ENCODE assay signal across 13 cellular contexts in the genomic region with DNA sequence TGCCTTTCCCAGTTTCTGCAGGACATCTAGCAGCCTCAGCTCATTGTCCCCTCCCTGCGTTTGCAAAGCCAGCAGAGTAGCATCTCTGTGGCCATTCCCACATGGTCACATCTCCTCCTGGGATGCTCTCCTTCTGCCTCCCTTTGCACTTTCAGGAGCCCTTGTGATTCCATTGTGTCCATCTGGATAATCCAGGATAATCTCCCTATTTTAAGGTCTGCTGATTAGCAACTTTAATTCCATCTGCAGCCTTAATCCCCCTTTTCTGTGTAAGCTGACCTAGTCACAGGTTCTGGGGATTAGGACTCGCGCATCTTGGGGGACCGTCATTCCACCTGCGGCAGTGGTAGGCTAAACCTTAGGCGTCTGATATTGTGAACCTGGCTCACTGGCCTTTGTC.
DNase-seq lines count a peak whose midpoint lies in the region; ATAC-seq and TF ChIP-seq lines count a peak whose summit lies in the region.
"Had no signal": no experiment of that assay in that cellular context is flagged by ENCODE, and none has a peak within 500 bp of the region (broad histone marks: within the 10 kb centered on the region; RNA-seq: fewer than 3 reads in every experiment).

No MANE protein-coding gene starts in this region.

- H3K36me3 Mint-ChIP-seq in brain, result peaks cover 27% of the 10 kb centered on the region
- peaks cover 8% of the 10 kb centered on the region for H3K36me3 Mint-ChIP-seq in neural progenitor cell
- H3K36me3 Mint-ChIP-seq: CD14-positive monocyte; CD8-positive, alpha-beta T cell had no signal

- no peaks in the 10 kb centered on the region for H3K36me3 ChIP-seq in neural progenitor cell
- H3K36me3 ChIP-seq in aorta (ENCODE audit: control insufficient read depth in 1 of 2, insufficient read depth in 2 of 2, low read length in 1 of 2), result no peaks in the 10 kb centered on the region

- H3K27me3 ChIP-seq in neural progenitor cell (peaks cover 56% of the 10 kb centered on the region), aorta (ENCODE audit: control insufficient read depth in 1 of 2, insufficient read depth in 2 of 2, low read length in 1 of 2) (no peaks in the 10 kb centered on the region)

- H3K4me1 Mint-ChIP-seq in brain (peaks cover 88% of the 10 kb centered on the region), neural progenitor cell (peaks cover 35% of the 10 kb centered on the region)

- DNase-seq in NCI-H524 (lab: John Stamatoyannopoulos, UW) (peak; percentile 92 to 96), neural progenitor cell (ENCODE audit: low spot score) (peak; percentile 84), SW 1271 (lab: John Stamatoyannopoulos, UW) (no peak), aorta (no peak)
- DNase-seq: CD8-positive, alpha-beta T cell; COR-L47; DMS79; GM23248 had no signal

- H3K9me3 ChIP-seq in neural progenitor cell (ENCODE audit: low read depth) (no peaks in the 10 kb centered on the region), aorta (ENCODE audit: control insufficient read depth, low read length) (no peaks in the 10 kb centered on the region)

- TF ChIP-seq CTCF in brain (conservative IDR thresholded peaks at IDR 0.05), result no peak
- TF ChIP-seq CTCF in neural progenitor cell (IDR thresholded peaks at IDR 0.05), result no peak

- H4K20me1 ChIP-seq in neural progenitor cell (ENCODE audit: low read depth), result peaks cover 94% of the 10 kb centered on the region

- H3K4me3 Mint-ChIP-seq in brain, result peak overlapping the region in 1 of 5 experiments; percentile 34
- no peak overlapping the region for H3K4me3 Mint-ChIP-seq in neural progenitor cell
- H3K4me3 Mint-ChIP-seq: CD14-positive monocyte; CD8-positive, alpha-beta T cell; IgD-negative memory B cell had no signal

- no peak overlapping the region for H3K4me3 ChIP-seq in neural progenitor cell
- H3K4me3 ChIP-seq in aorta (ENCODE audit: low read length in 2 of 2), result no peak overlapping the region
- H3K4me3 ChIP-seq: GM12878, GM23248 had no signal

- H3K27ac ChIP-seq in neural progenitor cell (no peak overlapping the region), aorta (ENCODE audit: low read depth in 1 of 2, low read length in 2 of 2) (no peak overlapping the region)
- H3K27ac ChIP-seq: GM23248 had no signal

- peaks cover 17% of the 10 kb centered on the region for H3K79me2 ChIP-seq in neural progenitor cell (ENCODE audit: low read depth)

- H3F3A ChIP-seq in neural progenitor cell (ENCODE audit: low read depth), result peaks cover 25% of the 10 kb centered on the region

- peaks cover 0 to 3% (median 0%) of the 10 kb centered on the region in 5 experiments for H3K9me3 Mint-ChIP-seq in brain
- H3K9me3 Mint-ChIP-seq in neural progenitor cell, result no peaks in the 10 kb centered on the region
- H3K9me3 Mint-ChIP-seq: CD14-positive monocyte; CD8-positive, alpha-beta T cell had no signal

- H3K27me3 Mint-ChIP-seq in brain (no peaks in the 10 kb centered on the region), neural progenitor cell (ENCODE audit: insufficient read depth, low read depth) (peaks cover 19% of the 10 kb centered on the region)

- H2AFZ ChIP-seq in neural progenitor cell (replicated peaks), result no peak overlapping the region
- H2AFZ ChIP-seq: GM23248 had no signal

- no peak for ATAC-seq in GM21723 (IDR thresholded peaks at IDR 0.05; ENCODE audit: unreplicated experiment)
- ATAC-seq in aorta (ENCODE audit: low FRiP score), result no peak
- ATAC-seq: CD8-positive, alpha-beta T cell; GM12878 had no signal

- no peak overlapping the region for H3K9ac ChIP-seq in neural progenitor cell
- H3K9ac ChIP-seq: GM23248 had no signal

- 96 to 98% methylated on average over 6 of the region's 6 CpGs for WGBS in aorta, 2 donors

- peak overlapping the region; percentile 48 for H3K4me2 ChIP-seq in neural progenitor cell

- intact Hi-C loops in aorta (cut with DNase I), result no loop called here

- peaks cover 35% of the 10 kb centered on the region for H3K4me1 ChIP-seq in neural progenitor cell
- no peaks in the 10 kb centered on the region for H3K4me1 ChIP-seq in aorta (ENCODE audit: control insufficient read depth in 1 of 2, insufficient read depth in 2 of 2, low read length in 2 of 2)

- H3K27ac Mint-ChIP-seq in brain, result peak overlapping the region in 4 of 5 experiments; percentile 54 to 95 (median 82)
- no peak overlapping the region for H3K27ac Mint-ChIP-seq in neural progenitor cell
- H3K27ac Mint-ChIP-seq: CD8-positive, alpha-beta T cell; IgD-negative memory B cell had no signal

Comparison
In these comparisons a context has a peak if more than half of its experiments do, and no peak if none do; other contexts are left out.
1. DNase-seq: peak in NCI-H524 (2 of 2) and neural progenitor cell (single experiment); none in SW 1271 (0 of 2) and aorta (0 of 2).